ENCODE assay signal across 1 cellular context in the genomic region with DNA sequence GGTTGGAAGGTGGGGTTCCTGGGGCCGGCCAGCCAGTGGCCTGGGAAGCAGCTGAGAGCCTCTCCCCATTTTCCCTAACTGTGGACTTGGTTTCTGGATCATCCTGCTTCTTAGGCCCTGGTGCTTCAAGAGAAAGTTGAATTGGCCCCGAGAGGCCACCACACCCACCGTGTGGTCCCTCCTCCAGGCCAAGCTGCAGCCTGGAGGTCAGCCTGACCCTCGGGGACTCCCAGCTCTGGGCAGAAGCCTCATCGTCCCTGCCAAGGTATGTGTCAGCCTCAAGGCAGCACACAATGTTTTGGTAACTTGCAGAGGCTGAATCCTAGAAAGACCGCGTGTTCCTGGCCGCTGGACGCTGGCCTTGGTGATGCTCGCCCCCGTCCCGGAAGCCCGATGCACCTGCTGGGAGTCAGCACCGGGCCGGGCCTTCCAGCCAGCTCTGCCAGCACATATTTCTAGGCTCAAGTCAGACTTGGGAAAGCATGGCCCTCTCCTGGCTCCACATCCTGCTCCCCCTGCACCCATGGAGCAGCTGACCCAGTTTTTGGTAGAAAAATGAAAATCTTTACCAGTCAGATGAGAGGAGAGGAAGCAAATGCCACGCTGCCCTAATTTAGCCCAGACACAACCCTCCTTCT.
A peak's percentile ranks its signal among the peaks of the same experiment; 100 is the strongest.
TF ChIP-seq lines count a peak whose summit lies in the region.

No MANE protein-coding gene starts in this region.

TF ChIP-seq in HepG2, 621 proteins besides CTCF, POLR2A, EP300 and RAD21 (continued from another document and continues in another):
- TF ChIP-seq, protein P1, sequence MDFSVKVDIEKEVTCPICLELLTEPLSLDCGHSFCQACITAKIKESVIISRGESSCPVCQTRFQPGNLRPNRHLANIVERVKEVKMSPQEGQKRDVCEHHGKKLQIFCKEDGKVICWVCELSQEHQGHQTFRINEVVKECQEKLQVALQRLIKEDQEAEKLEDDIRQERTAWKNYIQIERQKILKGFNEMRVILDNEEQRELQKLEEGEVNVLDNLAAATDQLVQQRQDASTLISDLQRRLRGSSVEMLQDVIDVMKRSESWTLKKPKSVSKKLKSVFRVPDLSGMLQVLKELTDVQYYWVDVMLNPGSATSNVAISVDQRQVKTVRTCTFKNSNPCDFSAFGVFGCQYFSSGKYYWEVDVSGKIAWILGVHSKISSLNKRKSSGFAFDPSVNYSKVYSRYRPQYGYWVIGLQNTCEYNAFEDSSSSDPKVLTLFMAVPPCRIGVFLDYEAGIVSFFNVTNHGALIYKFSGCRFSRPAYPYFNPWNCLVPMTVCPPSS (IDR thresholded peaks at IDR 0.05) = no peak
- TF ChIP-seq, protein P2, sequence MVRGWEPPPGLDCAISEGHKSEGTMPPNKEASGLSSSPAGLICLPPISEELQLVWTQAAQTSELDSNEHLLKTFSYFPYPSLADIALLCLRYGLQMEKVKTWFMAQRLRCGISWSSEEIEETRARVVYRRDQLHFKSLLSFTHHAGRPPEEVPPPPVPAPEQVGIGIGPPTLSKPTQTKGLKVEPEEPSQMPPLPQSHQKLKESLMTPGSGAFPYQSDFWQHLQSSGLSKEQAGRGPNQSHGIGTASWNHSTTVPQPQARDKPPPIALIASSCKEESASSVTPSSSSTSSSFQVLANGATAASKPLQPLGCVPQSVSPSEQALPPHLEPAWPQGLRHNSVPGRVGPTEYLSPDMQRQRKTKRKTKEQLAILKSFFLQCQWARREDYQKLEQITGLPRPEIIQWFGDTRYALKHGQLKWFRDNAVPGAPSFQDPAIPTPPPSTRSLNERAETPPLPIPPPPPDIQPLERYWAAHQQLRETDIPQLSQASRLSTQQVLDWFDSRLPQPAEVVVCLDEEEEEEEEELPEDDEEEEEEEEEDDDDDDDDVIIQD (CRISPR knock-in tag; IDR thresholded peaks at IDR 0.05; ENCODE audit: low read depth) = no peak
- TF ChIP-seq MXI1 (IDR thresholded peaks at IDR 0.05; ENCODE audit: borderline replicate concordance, low read depth, low read length) (no peak), KDM6A (CRISPR knock-in tag; IDR thresholded peaks at IDR 0.05; ENCODE audit: low read depth) (no peak), GABPB1 (CRISPR knock-in tag; IDR thresholded peaks at IDR 0.05) (peak; percentile 68; the same call in 1 of the 2 replicates), JARID2 (CRISPR knock-in tag; IDR thresholded peaks at IDR 0.05; ENCODE audit: insufficient replicate concordance) (peak; percentile 55), ETV6 (CRISPR knock-in tag; conservative IDR thresholded peaks at IDR 0.05) (no peak; the same call in 1 of the 2 replicates), BHLHE40 (IDR thresholded peaks at IDR 0.05; ENCODE audit: low read length) (no peak), ZNF3 (CRISPR knock-in tag; IDR thresholded peaks at IDR 0.05) (no peak), ZNF451 (CRISPR knock-in tag; IDR thresholded peaks at IDR 0.05) (no peak), ATF1 (CRISPR knock-in tag; IDR thresholded peaks at IDR 0.05) (no peak), REPIN1 (CRISPR knock-in tag; IDR thresholded peaks at IDR 0.05; ENCODE audit: borderline replicate concordance, low read depth) (no peak)
- TF ChIP-seq, protein P3, sequence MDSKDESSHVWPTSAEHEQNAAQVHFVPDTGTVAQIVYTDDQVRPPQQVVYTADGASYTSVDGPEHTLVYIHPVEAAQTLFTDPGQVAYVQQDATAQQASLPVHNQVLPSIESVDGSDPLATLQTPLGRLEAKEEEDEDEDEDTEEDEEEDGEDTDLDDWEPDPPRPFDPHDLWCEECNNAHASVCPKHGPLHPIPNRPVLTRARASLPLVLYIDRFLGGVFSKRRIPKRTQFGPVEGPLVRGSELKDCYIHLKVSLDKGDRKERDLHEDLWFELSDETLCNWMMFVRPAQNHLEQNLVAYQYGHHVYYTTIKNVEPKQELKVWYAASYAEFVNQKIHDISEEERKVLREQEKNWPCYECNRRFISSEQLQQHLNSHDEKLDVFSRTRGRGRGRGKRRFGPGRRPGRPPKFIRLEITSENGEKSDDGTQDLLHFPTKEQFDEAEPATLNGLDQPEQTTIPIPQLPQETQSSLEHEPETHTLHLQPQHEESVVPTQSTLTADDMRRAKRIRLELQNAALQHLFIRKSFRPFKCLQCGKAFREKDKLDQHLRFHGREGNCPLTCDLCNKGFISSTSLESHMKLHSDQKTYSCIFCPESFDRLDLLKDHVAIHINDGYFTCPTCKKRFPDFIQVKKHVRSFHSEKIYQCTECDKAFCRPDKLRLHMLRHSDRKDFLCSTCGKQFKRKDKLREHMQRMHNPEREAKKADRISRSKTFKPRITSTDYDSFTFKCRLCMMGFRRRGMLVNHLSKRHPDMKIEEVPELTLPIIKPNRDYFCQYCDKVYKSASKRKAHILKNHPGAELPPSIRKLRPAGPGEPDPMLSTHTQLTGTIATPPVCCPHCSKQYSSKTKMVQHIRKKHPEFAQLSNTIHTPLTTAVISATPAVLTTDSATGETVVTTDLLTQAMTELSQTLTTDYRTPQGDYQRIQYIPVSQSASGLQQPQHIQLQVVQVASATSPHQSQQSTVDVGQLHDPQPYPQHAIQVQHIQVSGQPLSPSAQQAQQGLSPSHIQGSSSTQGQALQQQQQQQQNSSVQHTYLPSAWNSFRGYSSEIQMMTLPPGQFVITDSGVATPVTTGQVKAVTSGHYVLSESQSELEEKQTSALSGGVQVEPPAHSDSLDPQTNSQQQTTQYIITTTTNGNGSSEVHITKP (CRISPR knock-in tag; IDR thresholded peaks at IDR 0.05; ENCODE audit: low read depth) = no peak
- TF ChIP-seq, protein P4, sequence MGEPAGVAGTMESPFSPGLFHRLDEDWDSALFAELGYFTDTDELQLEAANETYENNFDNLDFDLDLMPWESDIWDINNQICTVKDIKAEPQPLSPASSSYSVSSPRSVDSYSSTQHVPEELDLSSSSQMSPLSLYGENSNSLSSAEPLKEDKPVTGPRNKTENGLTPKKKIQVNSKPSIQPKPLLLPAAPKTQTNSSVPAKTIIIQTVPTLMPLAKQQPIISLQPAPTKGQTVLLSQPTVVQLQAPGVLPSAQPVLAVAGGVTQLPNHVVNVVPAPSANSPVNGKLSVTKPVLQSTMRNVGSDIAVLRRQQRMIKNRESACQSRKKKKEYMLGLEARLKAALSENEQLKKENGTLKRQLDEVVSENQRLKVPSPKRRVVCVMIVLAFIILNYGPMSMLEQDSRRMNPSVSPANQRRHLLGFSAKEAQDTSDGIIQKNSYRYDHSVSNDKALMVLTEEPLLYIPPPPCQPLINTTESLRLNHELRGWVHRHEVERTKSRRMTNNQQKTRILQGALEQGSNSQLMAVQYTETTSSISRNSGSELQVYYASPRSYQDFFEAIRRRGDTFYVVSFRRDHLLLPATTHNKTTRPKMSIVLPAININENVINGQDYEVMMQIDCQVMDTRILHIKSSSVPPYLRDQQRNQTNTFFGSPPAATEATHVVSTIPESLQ (CRISPR knock-in tag; conservative IDR thresholded peaks at IDR 0.05) = 0 out of 2 replicates have a peak, but pooled peaks have one; percentile 11
- TF ChIP-seq, protein P5, sequence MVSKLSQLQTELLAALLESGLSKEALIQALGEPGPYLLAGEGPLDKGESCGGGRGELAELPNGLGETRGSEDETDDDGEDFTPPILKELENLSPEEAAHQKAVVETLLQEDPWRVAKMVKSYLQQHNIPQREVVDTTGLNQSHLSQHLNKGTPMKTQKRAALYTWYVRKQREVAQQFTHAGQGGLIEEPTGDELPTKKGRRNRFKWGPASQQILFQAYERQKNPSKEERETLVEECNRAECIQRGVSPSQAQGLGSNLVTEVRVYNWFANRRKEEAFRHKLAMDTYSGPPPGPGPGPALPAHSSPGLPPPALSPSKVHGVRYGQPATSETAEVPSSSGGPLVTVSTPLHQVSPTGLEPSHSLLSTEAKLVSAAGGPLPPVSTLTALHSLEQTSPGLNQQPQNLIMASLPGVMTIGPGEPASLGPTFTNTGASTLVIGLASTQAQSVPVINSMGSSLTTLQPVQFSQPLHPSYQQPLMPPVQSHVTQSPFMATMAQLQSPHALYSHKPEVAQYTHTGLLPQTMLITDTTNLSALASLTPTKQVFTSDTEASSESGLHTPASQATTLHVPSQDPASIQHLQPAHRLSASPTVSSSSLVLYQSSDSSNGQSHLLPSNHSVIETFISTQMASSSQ (IDR thresholded peaks at IDR 0.05; ENCODE audit: low read depth) = no peak
- TF ChIP-seq, protein P5 (CRISPR knock-in tag; IDR thresholded peaks at IDR 0.05; ENCODE audit: borderline replicate concordance) = no peak
- TF ChIP-seq, protein P6, sequence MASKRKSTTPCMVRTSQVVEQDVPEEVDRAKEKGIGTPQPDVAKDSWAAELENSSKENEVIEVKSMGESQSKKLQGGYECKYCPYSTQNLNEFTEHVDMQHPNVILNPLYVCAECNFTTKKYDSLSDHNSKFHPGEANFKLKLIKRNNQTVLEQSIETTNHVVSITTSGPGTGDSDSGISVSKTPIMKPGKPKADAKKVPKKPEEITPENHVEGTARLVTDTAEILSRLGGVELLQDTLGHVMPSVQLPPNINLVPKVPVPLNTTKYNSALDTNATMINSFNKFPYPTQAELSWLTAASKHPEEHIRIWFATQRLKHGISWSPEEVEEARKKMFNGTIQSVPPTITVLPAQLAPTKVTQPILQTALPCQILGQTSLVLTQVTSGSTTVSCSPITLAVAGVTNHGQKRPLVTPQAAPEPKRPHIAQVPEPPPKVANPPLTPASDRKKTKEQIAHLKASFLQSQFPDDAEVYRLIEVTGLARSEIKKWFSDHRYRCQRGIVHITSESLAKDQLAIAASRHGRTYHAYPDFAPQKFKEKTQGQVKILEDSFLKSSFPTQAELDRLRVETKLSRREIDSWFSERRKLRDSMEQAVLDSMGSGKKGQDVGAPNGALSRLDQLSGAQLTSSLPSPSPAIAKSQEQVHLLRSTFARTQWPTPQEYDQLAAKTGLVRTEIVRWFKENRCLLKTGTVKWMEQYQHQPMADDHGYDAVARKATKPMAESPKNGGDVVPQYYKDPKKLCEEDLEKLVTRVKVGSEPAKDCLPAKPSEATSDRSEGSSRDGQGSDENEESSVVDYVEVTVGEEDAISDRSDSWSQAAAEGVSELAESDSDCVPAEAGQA (IDR thresholded peaks at IDR 0.05; ENCODE audit: low read depth) = no peak
- TF ChIP-seq, protein P6 (CRISPR knock-in tag; IDR thresholded peaks at IDR 0.05; ENCODE audit: borderline replicate concordance) = no peak
- TF ChIP-seq, protein P7, sequence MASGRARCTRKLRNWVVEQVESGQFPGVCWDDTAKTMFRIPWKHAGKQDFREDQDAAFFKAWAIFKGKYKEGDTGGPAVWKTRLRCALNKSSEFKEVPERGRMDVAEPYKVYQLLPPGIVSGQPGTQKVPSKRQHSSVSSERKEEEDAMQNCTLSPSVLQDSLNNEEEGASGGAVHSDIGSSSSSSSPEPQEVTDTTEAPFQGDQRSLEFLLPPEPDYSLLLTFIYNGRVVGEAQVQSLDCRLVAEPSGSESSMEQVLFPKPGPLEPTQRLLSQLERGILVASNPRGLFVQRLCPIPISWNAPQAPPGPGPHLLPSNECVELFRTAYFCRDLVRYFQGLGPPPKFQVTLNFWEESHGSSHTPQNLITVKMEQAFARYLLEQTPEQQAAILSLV (CRISPR knock-in tag; IDR thresholded peaks at IDR 0.05; ENCODE audit: borderline replicate concordance) = peak; percentile 65; the same call in 1 of the 2 replicates
- TF ChIP-seq, protein P8, sequence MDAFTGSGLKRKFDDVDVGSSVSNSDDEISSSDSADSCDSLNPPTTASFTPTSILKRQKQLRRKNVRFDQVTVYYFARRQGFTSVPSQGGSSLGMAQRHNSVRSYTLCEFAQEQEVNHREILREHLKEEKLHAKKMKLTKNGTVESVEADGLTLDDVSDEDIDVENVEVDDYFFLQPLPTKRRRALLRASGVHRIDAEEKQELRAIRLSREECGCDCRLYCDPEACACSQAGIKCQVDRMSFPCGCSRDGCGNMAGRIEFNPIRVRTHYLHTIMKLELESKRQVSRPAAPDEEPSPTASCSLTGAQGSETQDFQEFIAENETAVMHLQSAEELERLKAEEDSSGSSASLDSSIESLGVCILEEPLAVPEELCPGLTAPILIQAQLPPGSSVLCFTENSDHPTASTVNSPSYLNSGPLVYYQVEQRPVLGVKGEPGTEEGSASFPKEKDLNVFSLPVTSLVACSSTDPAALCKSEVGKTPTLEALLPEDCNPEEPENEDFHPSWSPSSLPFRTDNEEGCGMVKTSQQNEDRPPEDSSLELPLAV (CRISPR knock-in tag; conservative IDR thresholded peaks at IDR 0.05; ENCODE audit: low read depth) = no peak
